Comparison of ENCODE assay signal across 14 cellular contexts in the genomic region with DNA sequence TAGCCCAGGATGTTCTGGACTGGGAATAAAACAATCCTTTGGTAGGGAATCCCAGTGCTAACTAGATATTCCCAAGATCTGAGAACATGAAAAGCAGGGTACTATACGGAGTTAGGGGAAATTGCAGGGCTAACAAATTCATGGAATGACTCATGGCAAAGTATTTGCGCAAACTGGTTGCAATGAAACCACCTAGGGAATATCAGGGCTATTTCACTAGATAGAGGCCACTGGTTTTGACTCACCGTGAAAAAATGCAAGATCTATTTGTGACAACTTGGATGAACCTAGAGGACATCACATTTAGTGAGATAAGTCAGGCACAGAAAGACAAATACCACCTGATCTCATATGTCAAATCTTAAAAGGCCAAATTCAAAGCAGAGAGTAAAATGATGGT.
A peak's percentile ranks its signal among the peaks of the same experiment; 100 is the strongest.
DNase-seq lines count a peak whose midpoint lies in the region; TF ChIP-seq lines count a peak whose summit lies in the region.
"Had no signal": no experiment of that assay in that cellular context is flagged by ENCODE, and none has a peak within 500 bp of the region (broad histone marks: within the 10 kb centered on the region; RNA-seq: fewer than 3 reads in every experiment).

No MANE protein-coding gene starts in this region.

- H4K20me1 ChIP-seq in mammary epithelial cell (ENCODE audit: insufficient read depth, low read length) (no peaks in the 10 kb centered on the region), PC-9 (ENCODE audit: insufficient read depth) (no peaks in the 10 kb centered on the region)

- H2AK5ac ChIP-seq in mesenchymal stem cell (ENCODE audit: low read length, severe bottlenecking) = no peak overlapping the region

- no peak overlapping the region for H3K27ac ChIP-seq in mammary epithelial cell (ENCODE audit: insufficient read depth, low read depth, low read length)
- no peak overlapping the region for H3K27ac ChIP-seq in mesenchymal stem cell (ENCODE audit: low read length, poor library complexity, severe bottlenecking)
- H3K27ac ChIP-seq in PC-9 = no peak overlapping the region
- H3K27ac ChIP-seq: esophagus squamous epithelium had no signal

- BruUV-seq in mammary epithelial cell (replicated peaks; lab: Mats Ljungman, UMichigan) (no TSS peak), PC-9 (replicated peaks; lab: Mats Ljungman, UMichigan) (no TSS peak)

- H3K9me3 ChIP-seq in mammary epithelial cell (replicated peaks; ENCODE audit: insufficient read depth, low read length) (no peaks in the 10 kb centered on the region), mesenchymal stem cell (ENCODE audit: control insufficient read depth, low read length) (no peaks in the 10 kb centered on the region), PC-9 (ENCODE audit: insufficient read depth, low read depth) (no peaks in the 10 kb centered on the region)
- H3K9me3 ChIP-seq: esophagus squamous epithelium had no signal

- no peak overlapping the region for H3K18ac ChIP-seq in mesenchymal stem cell (ENCODE audit: low read depth in 1 of 2, low read length in 2 of 2)

- H3K9me2 ChIP-seq in PC-9 (ENCODE audit: insufficient read depth) = no peaks in the 10 kb centered on the region

- H3K4me3 ChIP-seq in AG04449 (ENCODE audit: low read depth, low read length) (no peak overlapping the region), mammary epithelial cell (replicated peaks in 1 of 3; ENCODE audit: insufficient read depth in 1 of 3, low read depth in 2 of 3, low read length in 3 of 3) (no peak overlapping the region), mesenchymal stem cell (ENCODE audit: insufficient read depth in 1 of 2, low read depth in 1 of 2, low read length in 2 of 2) (no peak overlapping the region), PC-9 (no peak overlapping the region)
- H3K4me3 ChIP-seq: esophagus squamous epithelium had no signal

- TF ChIP-seq CTCF in AG04449 (IDR thresholded peaks at IDR 0.05; ENCODE audit: insufficient read depth, low read length, missing control alignments) (no peak), mammary epithelial cell (conservative IDR thresholded peaks at IDR 0.05 in 1 of 2, IDR thresholded peaks at IDR 0.05 in 1 of 2; ENCODE audit: extremely low read depth in 1 of 2, insufficient read depth in 1 of 2, low read depth in 1 of 2, low read length in 2 of 2) (no peak), PC-9 (conservative IDR thresholded peaks at IDR 0.05) (no peak)

- H3F3A ChIP-seq in PC-9 (ENCODE audit: insufficient read depth, low read depth) = no peaks in the 10 kb centered on the region

- in situ Hi-C loops in mammary epithelial cell (cut with MboI; ENCODE audit: low sequenced_read_pairs in 2 of 2) = no loop called here

- DNase-seq in AG04449 (ENCODE audit: low read depth, low spot score) (peak; percentile 24), HS-5 (ENCODE audit: low read depth) (peak; percentile 83), mammary epithelial cell (peak; percentile 46), mesenchymal stem cell (peak; percentile 33), PC-9 (no peak), GF-D8 (lab: John Stamatoyannopoulos, UW) (no peak), NCI-H510A treated with DMSO at 0.1 percent for 48 hours (lab: John Stamatoyannopoulos, UW) (no peak)
- DNase-seq in NK-92 treated with Interleukin-12 subunit alpha and Interleukin-12 subunit beta, amount 100 ng/mL, for 24 hours (lab: John Stamatoyannopoulos, UW) = no peak
- DNase-seq: activated naive CD4-positive, alpha-beta T cell treated with anti-CD3 and anti-CD28 coated beads, Interleukin-2, amount 50 U/mL, for 16 hours; C1 segment of cervical spinal cord; cortex of kidney; esophagus squamous epithelium; immature natural killer cell; stimulated activated CD4-positive, alpha-beta T cell treated with anti-CD3 and anti-CD28 coated beads, Interleukin-4, amount 100 ng/mL, for 1 hour had no signal

- no peak overlapping the region for H4K91ac ChIP-seq in mesenchymal stem cell (ENCODE audit: low read length)

- no peak overlapping the region for H3K4ac ChIP-seq in mesenchymal stem cell (ENCODE audit: low read depth in 1 of 2, low read length in 2 of 2)

- no peaks in the 10 kb centered on the region for H3K79me1 ChIP-seq in mesenchymal stem cell (replicated peaks; ENCODE audit: low read length, poor library complexity, severe bottlenecking)

- H3K79me2 ChIP-seq in mammary epithelial cell (ENCODE audit: insufficient read depth, low read length) (no peaks in the 10 kb centered on the region), PC-9 (ENCODE audit: low read depth) (no peaks in the 10 kb centered on the region)

- H3K23ac ChIP-seq in mesenchymal stem cell (ENCODE audit: low read length in 2 of 2) = no peak overlapping the region

- H3K9ac ChIP-seq in mammary epithelial cell (ENCODE audit: insufficient read depth, low read length) (no peak overlapping the region), mesenchymal stem cell (ENCODE audit: low read length) (no peak overlapping the region)

- no peak overlapping the region for H3K4me2 ChIP-seq in mammary epithelial cell (ENCODE audit: insufficient read depth, low read depth, low read length)
- H3K4me2 ChIP-seq in mesenchymal stem cell (ENCODE audit: low read length, poor library complexity, severe bottlenecking) = no peak overlapping the region
- no peak overlapping the region for H3K4me2 ChIP-seq in PC-9

- H2BK15ac ChIP-seq in mesenchymal stem cell (ENCODE audit: low read depth, poor library complexity, severe bottlenecking) = no peak overlapping the region

- H3K27me3 ChIP-seq in mammary epithelial cell (ENCODE audit: insufficient read depth, low read length) (no peaks in the 10 kb centered on the region), mesenchymal stem cell (ENCODE audit: control insufficient read depth in 1 of 2, insufficient read depth in 1 of 2, low read length in 2 of 2) (no peaks in the 10 kb centered on the region), PC-9 (ENCODE audit: insufficient read depth, low read depth) (no peaks in the 10 kb centered on the region)
- H3K27me3 ChIP-seq: esophagus squamous epithelium had no signal

- H2AFZ ChIP-seq in mammary epithelial cell (ENCODE audit: low read depth, low read length) (no peak overlapping the region), mesenchymal stem cell (ENCODE audit: low read depth, low read length) (no peak overlapping the region), PC-9 (no peak overlapping the region)

- intact Hi-C loops in mammary epithelial cell (cut with micrococcal nuclease) = no loop called here
- intact Hi-C loops in PC-9 (cut with micrococcal nuclease; ENCODE audit: unreplicated experiment) = no loop called here

- H2BK5ac ChIP-seq in mesenchymal stem cell (ENCODE audit: low read depth, low read length, poor library complexity, severe bottlenecking) = no peak overlapping the region

- peaks cover 16% of the 10 kb centered on the region for H3K4me1 ChIP-seq in mammary epithelial cell (ENCODE audit: insufficient read depth, low read length)
- peaks cover 1% of the 10 kb centered on the region for H3K4me1 ChIP-seq in mesenchymal stem cell (ENCODE audit: control insufficient read depth, insufficient read depth, low read depth, low read length)
- H3K4me1 ChIP-seq in PC-9 (replicated peaks; ENCODE audit: insufficient read depth) = no peaks in the 10 kb centered on the region
- H3K4me1 ChIP-seq: esophagus squamous epithelium had no signal

- dilution Hi-C loops in mammary epithelial cell (cut with HindIII; ENCODE audit: low sequenced_read_pairs) = no loop called here

- H2BK120ac ChIP-seq in mesenchymal stem cell (ENCODE audit: low read depth, low read length) = no peak overlapping the region

- H4K8ac ChIP-seq in mesenchymal stem cell (ENCODE audit: low read length) = no peak overlapping the region

- no peak overlapping the region for H2BK12ac ChIP-seq in mesenchymal stem cell (ENCODE audit: low read length in 2 of 2)

- POLR2A ChIA-PET in AG04449 (lab: Yijun Ruan, JAX) (no interaction called here), PC-9 (lab: Charles Lee; ENCODE audit: unreplicated experiment) (no interaction called here)

- no peak overlapping the region for H3K14ac ChIP-seq in mesenchymal stem cell (ENCODE audit: low read length in 2 of 2)

- CTCF ChIA-PET in AG04449 (lab: Yijun Ruan, JAX) = no interaction called here
- CTCF ChIA-PET in mammary epithelial cell (lab: Charles Lee; ENCODE audit: low non-redundant PET) = no interaction called here
- CTCF ChIA-PET in PC-9 (lab: Charles Lee) = no interaction called here

- WGBS in mammary epithelial cell (ENCODE audit: low coverage, missing lambda C conversion rate) = 72% methylated on average over 3 of the region's 3 CpGs
- 31% methylated on average over 3 of the region's 3 CpGs for WGBS in mesenchymal stem cell

- H3K36me3 ChIP-seq in mammary epithelial cell (ENCODE audit: insufficient read depth, low read length) (no peaks in the 10 kb centered on the region), mesenchymal stem cell (ENCODE audit: control insufficient read depth in 1 of 2, insufficient read depth in 2 of 2, low read depth in 1 of 2, low read length in 2 of 2) (no peaks in the 10 kb centered on the region), PC-9 (ENCODE audit: low read depth) (no peaks in the 10 kb centered on the region)
- H3K36me3 ChIP-seq: esophagus squamous epithelium had no signal

Comparison
In these comparisons a context has a peak if more than half of its experiments do, and no peak if none do; other contexts are left out.
1. DNase-seq: peak in AG04449 (single experiment), HS-5 (single experiment), mammary epithelial cell (single experiment) and mesenchymal stem cell (single experiment); none in PC-9 (0 of 2), NK-92 treated with Interleukin-12 subunit alpha and Interleukin-12 subunit beta, amount 100 ng/mL, for 24 hours (single experiment), GF-D8 (single experiment) and NCI-H510A treated with DMSO at 0.1 percent for 48 hours (single experiment).